In the genomic region with DNA sequence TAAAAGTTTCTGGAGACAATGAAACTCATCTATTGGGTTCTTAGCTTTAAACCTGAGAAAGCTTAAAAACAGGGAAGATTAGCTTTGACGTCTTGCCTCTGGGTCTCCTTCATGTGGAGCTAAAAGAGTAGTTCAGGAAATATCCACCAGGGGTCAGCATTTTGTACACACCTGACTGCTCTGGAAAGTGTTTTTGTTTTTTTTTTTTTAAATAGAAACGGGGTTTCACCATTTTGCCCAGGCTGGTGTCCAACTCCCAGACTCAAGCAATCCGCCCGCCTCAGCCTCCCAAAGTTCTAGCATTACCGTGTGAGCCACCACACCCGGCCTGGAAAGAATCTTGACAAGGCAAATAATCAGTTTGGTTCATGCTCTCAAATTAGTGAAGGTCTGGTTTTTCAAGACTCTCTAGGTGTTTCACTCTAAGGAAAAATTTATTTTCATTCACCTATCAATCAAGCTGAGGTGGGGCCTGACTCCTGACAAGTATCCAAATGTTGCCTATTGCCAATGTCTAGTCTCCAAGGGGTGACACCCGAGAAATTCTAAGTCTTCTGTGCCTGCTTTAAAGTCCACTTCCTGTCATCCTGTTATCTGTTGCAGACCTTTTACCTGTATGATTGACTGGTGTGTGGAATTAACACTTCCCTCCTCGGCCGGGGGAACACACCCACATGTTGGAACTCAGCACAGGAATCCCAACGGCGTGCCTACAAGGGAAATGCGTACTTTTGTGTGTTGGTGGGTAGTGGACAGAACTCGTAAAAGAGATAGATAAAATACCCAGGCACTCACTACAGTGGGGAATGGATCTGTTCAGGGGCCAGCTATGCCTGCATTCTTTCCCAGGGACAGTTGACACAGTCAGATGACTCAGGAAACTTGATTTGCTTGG, we compare ENCODE assay signal across 8 cellular contexts. TPM values are rescaled to one million over a fixed set of nuclear protein-coding genes. Genes with fewer than 3 reads are reported as not detected.
DNase-seq lines count a peak whose midpoint lies in the region; ATAC-seq and TF ChIP-seq lines count a peak whose summit lies in the region.

No MANE protein-coding gene starts in this region.

- POLR2A ChIA-PET in activated CD4-positive, alpha-beta memory T cell treated with anti-CD3 and anti-CD28 coated beads, Interleukin-2, amount 10 ng/mL, durations not matched to agents 7 days and 5 days (lab: Charles Lee): interaction anchor here (0.7 to 5.0 kb wide), 10 partner anchors 18 to 65 kb away, joined by 3 to 45 read pairs (median 4); partner anchors contain the start of gene PSD4

- peaks cover 30% of the 10 kb centered on the region for H3K4me1 Mint-ChIP-seq in activated CD4-positive, alpha-beta memory T cell treated with anti-CD3 and anti-CD28 coated beads, Interleukin-2, amount 10 ng/mL, durations not matched to agents 7 days and 5 days
- H3K4me1 Mint-ChIP-seq in naive B cell: peaks cover 18 to 24% (median 22%) of the 10 kb centered on the region in 3 donors

- peak; percentile 76 for TF ChIP-seq CTCF in epithelial cell of proximal tubule (conservative IDR thresholded peaks at IDR 0.05; ENCODE audit: low read depth, low read length)

- ATAC-seq in HG02938 (IDR thresholded peaks at IDR 0.05; ENCODE audit: unreplicated experiment): peak; percentile 58
- peak; percentile 88 to 89 for ATAC-seq in naive B cell (ENCODE audit: low read depth in 2 of 2)
- no peak for ATAC-seq in GM21381 (IDR thresholded peaks at IDR 0.05; ENCODE audit: unreplicated experiment)

- peak; percentile 33 for DNase-seq in stimulated activated CD8-positive, alpha-beta memory T cell treated with anti-CD3 and anti-CD28 coated beads, Interleukin-12 subunit alpha, Interleukin-12 subunit beta, amount 100 ng/mL, for 1 hour (ENCODE audit: low read depth)
- no peak for DNase-seq in stimulated activated CD8-positive, alpha-beta memory T cell treated with anti-CD3 and anti-CD28 coated beads, Interleukin-4, amount 100 ng/mL, for 48 hours
- DNase-seq in NCI-H446 treated with DMSO at 0.1 percent for 48 hours (lab: John Stamatoyannopoulos, UW): peak; percentile 14
- DNase-seq in activated CD4-positive, alpha-beta memory T cell treated with anti-CD3 and anti-CD28 coated beads, Interleukin-2, amount 10 ng/mL, durations not matched to agents 7 days and 5 days: peak; percentile 52
- peak; percentile 27 for DNase-seq in epithelial cell of proximal tubule (ENCODE audit: low read depth)
- peak; percentile 78 for DNase-seq in naive B cell

- H3K27me3 Mint-ChIP-seq in activated CD4-positive, alpha-beta memory T cell treated with anti-CD3 and anti-CD28 coated beads, Interleukin-2, amount 10 ng/mL, durations not matched to agents 7 days and 5 days: no peaks in the 10 kb centered on the region
- H3K27me3 Mint-ChIP-seq in naive B cell: no peaks in the 10 kb centered on the region

- peak overlapping the region; percentile 25 for H3K4me3 Mint-ChIP-seq in activated CD4-positive, alpha-beta memory T cell treated with anti-CD3 and anti-CD28 coated beads, Interleukin-2, amount 10 ng/mL, durations not matched to agents 7 days and 5 days
- peak overlapping the region; percentile 5 to 79 (median 52) for H3K4me3 Mint-ChIP-seq in naive B cell

- no peak overlapping the region for H3K4me3 ChIP-seq in epithelial cell of proximal tubule (ENCODE audit: low read depth, low read length)

- CTCF ChIA-PET in activated CD4-positive, alpha-beta memory T cell treated with anti-CD3 and anti-CD28 coated beads, Interleukin-2, amount 10 ng/mL, durations not matched to agents 7 days and 5 days (lab: Charles Lee): interaction anchor here (0.6 to 5.6 kb wide), 52 partner anchors 9 to 514 kb away, joined by 3 to 136 read pairs (median 5); partner anchors contain the start of genes IL36RN and PSD4

- H3K27ac Mint-ChIP-seq in activated CD4-positive, alpha-beta memory T cell treated with anti-CD3 and anti-CD28 coated beads, Interleukin-2, amount 10 ng/mL, durations not matched to agents 7 days and 5 days: no peak overlapping the region
- peak overlapping the region in 4 of 6 donors; percentile 8 to 83 (median 66) for H3K27ac Mint-ChIP-seq in naive B cell

- no peaks in the 10 kb centered on the region for H3K36me3 Mint-ChIP-seq in activated CD4-positive, alpha-beta memory T cell treated with anti-CD3 and anti-CD28 coated beads, Interleukin-2, amount 10 ng/mL, durations not matched to agents 7 days and 5 days (ENCODE audit: low read depth)
- H3K36me3 Mint-ChIP-seq in naive B cell: no peaks in the 10 kb centered on the region

- H3K9me3 Mint-ChIP-seq in activated CD4-positive, alpha-beta memory T cell treated with anti-CD3 and anti-CD28 coated beads, Interleukin-2, amount 10 ng/mL, durations not matched to agents 7 days and 5 days: no peaks in the 10 kb centered on the region
- H3K9me3 Mint-ChIP-seq in naive B cell: no peaks in the 10 kb centered on the region

RNA-seq across cellular contexts. Expression of gene IL1RN, which starts 11.3 kb away (rescaled TPM):
- 1 to 10 TPM; 2.6 to 3.3 TPM for total RNA-seq in activated CD4-positive, alpha-beta memory T cell treated with anti-CD3 and anti-CD28 coated beads, Interleukin-2, amount 10 ng/mL, durations not matched to agents 7 days and 5 days
- 0.29 and 1.1 TPM in 2 replicates for total RNA-seq in epithelial cell of proximal tubule
- under 1 TPM in 2 of 6 donors, not detected in 4; 0.14 to 0.29 TPM for polyA plus RNA-seq in naive B cell (ENCODE audit: low read depth in 6 of 6)

RNA-seq across cellular contexts. Expression of gene PSD4, which starts 35.1 kb away (rescaled TPM):
- total RNA-seq in activated CD4-positive, alpha-beta memory T cell treated with anti-CD3 and anti-CD28 coated beads, Interleukin-2, amount 10 ng/mL, durations not matched to agents 7 days and 5 days: 100 to 1,000 TPM; 261 to 272 TPM
- total RNA-seq in epithelial cell of proximal tubule: 5.9 and 7.3 TPM in 2 replicates
- 10 to 100 TPM; 16.2 to 47.5 (median 29.1) TPM for polyA plus RNA-seq in naive B cell (ENCODE audit: low read depth in 6 of 6)

Comparison
In these comparisons a context has a peak if more than half of its experiments do, and no peak if none do; other contexts are left out.
1. RNA of gene PSD4, which starts 35.1 kb away (total RNA-seq): 261 to 272 TPM in activated CD4-positive, alpha-beta memory T cell treated with anti-CD3 and anti-CD28 coated beads, Interleukin-2, amount 10 ng/mL, durations not matched to agents 7 days and 5 days; 5.9 to 7.3 TPM in epithelial cell of proximal tubule; every median in the first group is over 10 times any median in the second.